ENCODE assay signal across 20 cellular contexts in the genomic region with DNA sequence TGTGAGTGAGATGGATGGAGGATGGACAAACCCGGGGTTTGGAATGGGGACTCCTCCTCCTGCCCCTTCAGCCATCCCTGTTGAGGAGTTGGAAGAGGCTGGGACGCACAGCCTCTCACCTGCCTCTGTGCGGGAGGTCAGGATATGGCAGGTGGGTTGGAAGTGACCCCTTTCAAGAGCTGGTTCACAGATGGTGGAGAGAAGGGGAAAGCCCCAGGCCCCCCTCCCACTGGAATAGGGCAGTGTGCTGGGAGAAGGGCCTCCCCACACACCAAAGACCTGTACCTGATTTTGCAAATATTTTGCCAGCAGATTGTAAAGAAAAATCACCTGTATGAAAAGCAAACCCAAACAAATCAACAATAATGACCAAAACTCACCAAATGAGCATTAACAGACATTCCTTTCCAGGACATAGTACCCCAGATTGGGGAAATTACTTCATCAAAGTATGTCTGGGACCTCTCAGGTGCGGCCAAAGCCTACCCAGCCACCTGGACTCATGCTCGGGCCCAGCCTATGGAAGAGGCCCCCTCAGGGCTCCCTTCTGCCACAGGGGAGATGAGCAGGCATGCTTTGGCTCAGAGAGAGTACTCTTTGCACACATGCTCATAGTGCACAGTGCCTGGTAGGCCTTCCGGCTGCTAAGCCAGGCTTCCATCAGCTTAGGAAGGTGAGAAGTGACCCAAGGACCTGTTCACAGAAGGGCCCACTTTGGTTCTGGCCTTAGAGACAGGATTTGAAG. TPM values are rescaled to one million over a fixed set of nuclear protein-coding genes. Genes with fewer than 3 reads are reported as not detected.
DNase-seq lines count a peak whose midpoint lies in the region; ATAC-seq and TF ChIP-seq lines count a peak whose summit lies in the region.
"Had no signal": no experiment of that assay in that cellular context is flagged by ENCODE, and none has a peak within 500 bp of the region (broad histone marks: within the 10 kb centered on the region; RNA-seq: fewer than 3 reads in every experiment).

No MANE protein-coding gene starts in this region.

- H3K4me1 Mint-ChIP-seq in nephron progenitor cell, result peaks cover 23% of the 10 kb centered on the region

- H3K9me3 Mint-ChIP-seq in nephron progenitor cell, result no peaks in the 10 kb centered on the region

- H3K27me3 ChIP-seq in right atrium auricular region (no peaks in the 10 kb centered on the region), heart left ventricle (no peaks in the 10 kb centered on the region), layer of hippocampus (ENCODE audit: control insufficient read depth, insufficient read depth, low read length) (no peaks in the 10 kb centered on the region), testis (no peaks in the 10 kb centered on the region), dorsolateral prefrontal cortex (no peaks in the 10 kb centered on the region)
- H3K27me3 ChIP-seq: SJSA1 had no signal

- 88 to 93% (median 91%) methylated on average over 5 to 6 of the region's 6 CpGs for WGBS in heart left ventricle, 4 donors
- 91 to 95% methylated on average over 5 of the region's 6 CpGs for WGBS in testis, 2 donors

- in situ Hi-C loops in ACHN (cut with HindIII; ENCODE audit: low pct_ligation_motif_present, low pct_unique_long_range_greater_than_20kb, low sequenced_read_pairs), result no loop called here

- H3K4me3 ChIP-seq in right atrium auricular region (no peak overlapping the region), heart left ventricle (no peak overlapping the region), testis (no peak overlapping the region), dorsolateral prefrontal cortex (no peak overlapping the region)
- H3K4me3 ChIP-seq: SJSA1 had no signal

- no peak for TF ChIP-seq CTCF in right atrium auricular region (IDR thresholded peaks at IDR 0.05)
- TF ChIP-seq CTCF in heart left ventricle (IDR thresholded peaks at IDR 0.05), result no peak
- no peak for TF ChIP-seq CTCF in RWPE1 (conservative IDR thresholded peaks at IDR 0.05; ENCODE audit: low read depth)
- no peak for TF ChIP-seq CTCF in testis (IDR thresholded peaks at IDR 0.05)
- TF ChIP-seq CTCF in nephron progenitor cell (IDR thresholded peaks at IDR 0.05), result no peak
- TF ChIP-seq CTCF in dorsolateral prefrontal cortex (IDR thresholded peaks at IDR 0.05 in 54 of 56, conservative IDR thresholded peaks at IDR 0.05 in 2 of 56; ENCODE audit: low read depth in 1 of 56, partially characterized antibody in 56 of 56), result no peak

- H3K36me3 Mint-ChIP-seq in nephron progenitor cell (ENCODE audit: low read depth), result no peaks in the 10 kb centered on the region

- peaks cover 0 to 10% of the 10 kb centered on the region in 2 donors for H3K4me1 ChIP-seq in right atrium auricular region
- H3K4me1 ChIP-seq in heart left ventricle, result peaks cover 0 to 13% (median 6%) of the 10 kb centered on the region in 12 donors
- H3K4me1 ChIP-seq in testis, result no peaks in the 10 kb centered on the region
- H3K4me1 ChIP-seq: SJSA1 had no signal

- no peaks in the 10 kb centered on the region for H3K9me3 ChIP-seq in right atrium auricular region
- H3K9me3 ChIP-seq in heart left ventricle, result no peaks in the 10 kb centered on the region
- H3K9me3 ChIP-seq in testis, result no peaks in the 10 kb centered on the region
- H3K9me3 ChIP-seq: SJSA1 had no signal

- H3K36me3 ChIP-seq in right atrium auricular region (no peaks in the 10 kb centered on the region), heart left ventricle (no peaks in the 10 kb centered on the region), testis (ENCODE audit: low read depth, missing control alignments) (no peaks in the 10 kb centered on the region)
- H3K36me3 ChIP-seq: SJSA1 had no signal

- CTCF ChIA-PET in RWPE1 (lab: Yijun Ruan, JAX), result no interaction called here

- intact Hi-C loops in heart left ventricle (cut with DNase I), result loop anchor here in 3 of 10 donors (5.0 to 10.0 kb wide), 3 partner anchors 44 to 56 kb away; no protein-coding TSS in a partner anchor
- intact Hi-C loops in testis (cut with DNase I; ENCODE audit: low total_unique reads), result no loop called here
- intact Hi-C loops in dorsolateral prefrontal cortex (cut with DNase I), result no loop called here

- no peak overlapping the region for H3K4me3 Mint-ChIP-seq in nephron progenitor cell

- POLR2A ChIA-PET in RWPE1 (lab: Yijun Ruan, JAX; ENCODE audit: low non-redundant PET), result no interaction called here

- DNase-seq in right atrium auricular region (ENCODE audit: low spot score) (peak; percentile 50), heart left ventricle (no peak), RWPE1 (ENCODE audit: low spot score) (no peak), testis (peak; percentile 4), nephron progenitor cell (no peak), dorsolateral prefrontal cortex (no peak), ACHN (no peak)
- DNase-seq: COR-L47; EL; KBM-7; NCI-H1436 treated with DMSO at 0.1 percent for 48 hours; NCI-H2029 treated with DMSO at 0.1 percent for 48 hours; NCI-H2171 treated with DMSO at 0.1 percent for 48 hours; NCI-H446 treated with DMSO at 0.1 percent for 48 hours; NK-92 treated with Interleukin-12 subunit alpha and Interleukin-12 subunit beta, amount 100 ng/mL, for 24 hours; OCI-M1 had no signal

- ATAC-seq in heart left ventricle, result no peak

- no peak overlapping the region for H3K27ac Mint-ChIP-seq in nephron progenitor cell

- H3K27ac ChIP-seq in right atrium auricular region (no peak overlapping the region), heart left ventricle (no peak overlapping the region), RWPE1 (peak overlapping the region; percentile 96), layer of hippocampus (ENCODE audit: low read depth, low read length) (peak overlapping the region; percentile 38), testis (no peak overlapping the region), dorsolateral prefrontal cortex (no peak overlapping the region)
- H3K27ac ChIP-seq: C4-2B, SJSA1 had no signal

- H3K27me3 Mint-ChIP-seq in nephron progenitor cell (ENCODE audit: low read depth, poor library complexity), result peaks cover 3% of the 10 kb centered on the region

- TF ChIP-seq POLR2A in heart left ventricle (IDR thresholded peaks at IDR 0.05) (no peak), testis (IDR thresholded peaks at IDR 0.05) (no peak)

RNA-seq across cellular contexts. Expression of gene SLC47A2, which starts 7.8 kb away (rescaled TPM):
- total RNA-seq in right atrium auricular region, result not detected
- total RNA-seq in heart left ventricle, result under 1 TPM in 1 of 9 donors, not detected in 8; 0.32 TPM
- polyA plus RNA-seq in heart left ventricle, result not detected
- under 1 TPM; 0.16 to 0.50 TPM for total RNA-seq in testis
- polyA plus RNA-seq in testis (ENCODE audit: insufficient read depth, low read depth, low replicate concordance), result 1.1 TPM
- total RNA-seq in dorsolateral prefrontal cortex, result 1 to 10 TPM in 15 of 120 experiments, under 1 TPM in 42, not detected in 63; 0.20 to 4.0 (median 0.66) TPM
- total RNA-seq: RPMI7951, SJSA1 had no signal

RNA-seq across cellular contexts. Expression of gene ALDH3A1, which starts 39.5 kb away (rescaled TPM):
- 1 to 10 TPM in 1 of 2 donors, under 1 TPM in 1; 0.22 to 1.8 TPM for total RNA-seq in right atrium auricular region
- total RNA-seq in heart left ventricle, result 1 to 10 TPM in 1 of 9 donors, under 1 TPM in 3, not detected in 5; 0.19 to 1.1 (median 0.39) TPM
- polyA plus RNA-seq in heart left ventricle, result under 1 TPM in 1 of 2 donors, not detected in 1; 0.04 TPM
- 1 to 10 TPM; 3.2 to 5.6 TPM for total RNA-seq in testis
- 4.2 TPM for polyA plus RNA-seq in testis (ENCODE audit: insufficient read depth, low read depth, low replicate concordance)
- total RNA-seq in dorsolateral prefrontal cortex, result 1 to 10 TPM in 21 of 120 experiments, under 1 TPM in 63, not detected in 36; 0.32 to 1.7 (median 0.67) TPM
- total RNA-seq: RPMI7951, SJSA1 had no signal

Comparison
In these comparisons a context has a peak if more than half of its experiments do, and no peak if none do; other contexts are left out.
1. DNase-seq: peak in right atrium auricular region (single experiment) and testis (single experiment); none in heart left ventricle (0 of 5), RWPE1 (single experiment), nephron progenitor cell (single experiment), dorsolateral prefrontal cortex (0 of 10) and ACHN (single experiment).
2. H3K27ac ChIP-seq: peak in RWPE1 (single experiment) and layer of hippocampus (single experiment); none in right atrium auricular region (0 of 2), heart left ventricle (0 of 12), testis (0 of 2) and dorsolateral prefrontal cortex (0 of 59).